8 cellular contexts compared by ENCODE assay signal in genomic region chr17:34961093-34961911, GRCh38. TPM values are rescaled to one million over a fixed set of nuclear protein-coding genes. Genes with fewer than 3 reads are reported as not detected.
DNase-seq lines count a peak whose midpoint lies in the region; ATAC-seq, FAIRE-seq and TF ChIP-seq lines count a peak whose summit lies in the region.

Gene CCT6B, minus strand, starts transcription at chr17:34961460. Its CDS starts 67 bp downstream, at chr17:34961393.
Gene ZNF830, plus strand, starts transcription at chr17:34961540. Its CDS starts 27 bp downstream, at chr17:34961567.

- intact Hi-C loops in adrenal gland (cut with DNase I) (no loop called here), heart right ventricle (cut with DNase I) (loop anchor here in 1 of 10 donors (2.0 kb wide), 1 partner anchor 19 kb away; the partner anchor contains the start of gene LIG3)

- peaks cover 14% of the 10 kb centered on the region for H3K4me1 Mint-ChIP-seq in type B pancreatic cell (ENCODE audit: unreplicated experiment)

- DNase-seq in GM12891 (ENCODE audit: insufficient read length, low spot score) (peak; percentile 73), NCI-H1436 (lab: John Stamatoyannopoulos, UW) (peak; percentile 95), SW480 (ENCODE audit: low spot score) (peak; percentile 92), adrenal gland (peak; percentile 93 to 98 (median 93)), heart right ventricle (peak; percentile 87 to 94), pons (ENCODE audit: low spot score) (peak; percentile 95), type B pancreatic cell (ENCODE audit: extremely low spot score, unreplicated experiment) (peak; percentile 90)

- H3K27me3 ChIP-seq in adrenal gland (no peaks in the 10 kb centered on the region), heart right ventricle (no peaks in the 10 kb centered on the region)

- no peaks in the 10 kb centered on the region for H3K9me3 Mint-ChIP-seq in type B pancreatic cell

- H3K4me1 ChIP-seq in adrenal gland (replicated peaks in 1 of 2): peaks cover 8 to 25% of the 10 kb centered on the region in 2 donors
- H3K4me1 ChIP-seq in heart right ventricle: peaks cover 0 to 31% (median 23%) of the 10 kb centered on the region in 9 donors

- H3K36me3 Mint-ChIP-seq in type B pancreatic cell: peaks cover 8% of the 10 kb centered on the region

- ATAC-seq in HG02798 (IDR thresholded peaks at IDR 0.05; ENCODE audit: poor library complexity, unreplicated experiment) (peak; percentile 96), heart right ventricle (peak; percentile 97 to 100 (median 99))

- H3K27ac ChIP-seq in adrenal gland: peak within 1 kb of the TSS; percentile 76 to 96 (median 91)
- peak within 1 kb of the TSS; percentile 70 to 99 (median 95) for H3K27ac ChIP-seq in heart right ventricle

- H3K9me3 ChIP-seq in adrenal gland (replicated peaks in 1 of 3): no peaks in the 10 kb centered on the region
- H3K9me3 ChIP-seq in heart right ventricle: no peaks in the 10 kb centered on the region

- FAIRE-seq in GM12891 (lab: Jason Lieb, UNC): peak; percentile 96

- H3K36me3 ChIP-seq in adrenal gland (replicated peaks in 1 of 2) (peaks cover 0 to 23% of the 10 kb centered on the region in 2 donors), heart right ventricle (peaks cover 0 to 36% (median 19%) of the 10 kb centered on the region in 9 donors)

- peak within 1 kb of the TSS; percentile 100 for H3K4me3 Mint-ChIP-seq in type B pancreatic cell

- TF ChIP-seq CTCF in adrenal gland (IDR thresholded peaks at IDR 0.05) (peak in 1 of 6 experiments; percentile 1), heart right ventricle (IDR thresholded peaks at IDR 0.05) (peak in 1 of 9 donors; percentile 23), type B pancreatic cell (conservative IDR thresholded peaks at IDR 0.05) (no peak)

- H3K27me3 Mint-ChIP-seq in type B pancreatic cell: peaks cover 9% of the 10 kb centered on the region

- H3K4me3 ChIP-seq in adrenal gland (peak within 1 kb of the TSS; percentile 62 to 91 (median 82)), heart right ventricle (peak within 1 kb of the TSS; percentile 59 to 100 (median 80))

- 0 to 1% (median 1%) methylated on average over 23 to 65 of the region's 65 CpGs for WGBS in adrenal gland, 4 donors
- WGBS in heart right ventricle, 2 donors: 0 to 1% methylated on average over 65 of the region's 65 CpGs

- H3K27ac Mint-ChIP-seq in type B pancreatic cell: peak within 1 kb of the TSS; percentile 98

- TF ChIP-seq POLR2A in GM12891 (IDR thresholded peaks at IDR 0.05; ENCODE audit: low read depth, low read length) (peak; percentile 96), adrenal gland (IDR thresholded peaks at IDR 0.05) (peak; percentile 61 to 80)

TF ChIP-seq in GM12891, 5 proteins besides CTCF, POLR2A, EP300 and RAD21:
- TF ChIP-seq POU2F2 (IDR thresholded peaks at IDR 0.05; ENCODE audit: low read depth, low read length) (peak; percentile 87; the same call in 1 of the 2 replicates), PAX5 (IDR thresholded peaks at IDR 0.05; ENCODE audit: insufficient read depth, low read length, severe bottlenecking) (no peak), POLR2AphosphoS5 (IDR thresholded peaks at IDR 0.05; ENCODE audit: low read depth, low read length) (peak; percentile 96), TAF1 (IDR thresholded peaks at IDR 0.05; ENCODE audit: low read depth, low read length) (peak; percentile 93), SPI1 (IDR thresholded peaks at IDR 0.05; ENCODE audit: low read depth, low read length) (0 out of 2 replicates have a peak, but pooled peaks have one; percentile 4)
TF ChIP-seq in GM12891: peak in this region for 4.

RNA-seq across cellular contexts. Expression of gene CCT6B, which starts in this region (rescaled TPM):
- 3.5 TPM for polyA plus RNA-seq in GM12891 (2012; ENCODE audit: low read depth, missing spikeins)
- total RNA-seq in adrenal gland (1 to 10 TPM; 2.1 to 6.5 (median 5.0) TPM), heart right ventricle (1 to 10 TPM; 1.4 to 2.8 (median 1.9) TPM), type B pancreatic cell (ENCODE audit: low replicate concordance) (1.5 and 1.8 TPM in 2 replicates)
- polyA plus RNA-seq in adrenal gland (10 to 100 TPM in 1 of 3 donors, 1 to 10 TPM in 2; 2.5 to 14.3 (median 2.9) TPM), heart right ventricle (1 to 10 TPM in 1 of 2 donors, under 1 TPM in 1; 0.67 to 1.4 TPM)

RNA-seq across cellular contexts. Expression of gene ZNF830, which starts in this region (rescaled TPM):
- 7.4 TPM for polyA plus RNA-seq in GM12891 (2012; ENCODE audit: low read depth, missing spikeins)
- total RNA-seq in adrenal gland: 10 to 100 TPM in 5 of 8 donors, 1 to 10 TPM in 3; 5.9 to 16.9 (median 11.0) TPM
- polyA plus RNA-seq in adrenal gland: 10 to 100 TPM in 1 of 3 donors, 1 to 10 TPM in 2; 6.1 to 13.4 (median 8.9) TPM
- 10 to 100 TPM in 3 of 10 donors, 1 to 10 TPM in 7; 8.1 to 11.2 (median 9.0) TPM for total RNA-seq in heart right ventricle
- 1 to 10 TPM; 6.3 to 6.9 TPM for polyA plus RNA-seq in heart right ventricle
- total RNA-seq in type B pancreatic cell (ENCODE audit: low replicate concordance): 21.9 and 22.8 TPM in 2 replicates

Comparison
In these comparisons a context has a peak if more than half of its experiments do, and no peak if none do; other contexts are left out.
1. Peak in every context shown above with its lines: DNase-seq, ATAC-seq, H3K4me3 ChIP-seq and H3K27ac ChIP-seq.